In the genomic region with DNA sequence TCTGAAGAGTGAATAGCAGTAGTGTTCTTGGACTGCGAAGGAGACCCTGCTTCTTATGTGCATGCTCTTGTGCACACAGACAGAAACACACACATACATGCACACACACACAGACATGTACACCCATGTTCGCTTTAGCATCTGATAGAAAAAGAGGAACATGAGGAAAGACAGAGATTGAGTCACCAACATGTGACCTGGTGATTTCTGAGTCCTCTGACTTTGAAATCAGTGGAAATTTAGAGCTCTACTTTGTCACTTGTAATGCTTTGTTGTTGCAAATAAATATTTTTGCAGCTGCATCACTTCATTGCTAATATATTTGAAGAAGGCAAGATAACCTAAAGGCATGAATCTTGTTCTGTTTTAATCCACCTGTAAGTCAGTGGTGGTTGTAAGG, we compare ENCODE assay signal across 12 cellular contexts. TPM values are rescaled to one million over a fixed set of nuclear protein-coding genes. Genes with fewer than 3 reads are reported as not detected.
DNase-seq lines count a peak whose midpoint lies in the region; ATAC-seq, FAIRE-seq and TF ChIP-seq lines count a peak whose summit lies in the region.
"Had no signal": no experiment of that assay in that cellular context is flagged by ENCODE, and none has a peak within 500 bp of the region (broad histone marks: within the 10 kb centered on the region; RNA-seq: fewer than 3 reads in every experiment).

No MANE protein-coding gene starts in this region.

- no peak for ATAC-seq in K562
- no peak for ATAC-seq in natural killer cell

- no peak for TF ChIP-seq EP300 in K562 (IDR thresholded peaks at IDR 0.05; ENCODE audit: low read length)

- FAIRE-seq in K562 (lab: Jason Lieb, UNC): no peak
- FAIRE-seq: D721Med, pancreas had no signal

- H3K4me3 ChIP-seq in NB4 (ENCODE audit: low read depth, low read length) (no peak overlapping the region), K562 (no peak overlapping the region), Caco-2 (ENCODE audit: low read depth, low read length) (no peak overlapping the region), H7 (ENCODE audit: insufficient read depth, low read depth, low read length) (no peak overlapping the region)
- H3K4me3 ChIP-seq: pancreas had no signal

- H3K9me3 ChIP-seq in K562 (replicated peaks; ENCODE audit: control insufficient read depth, insufficient read depth, low read depth, low read length) (no peaks in the 10 kb centered on the region), Caco-2 (no peaks in the 10 kb centered on the region)
- H3K9me3 ChIP-seq: pancreas had no signal

- H3K27ac ChIP-seq in K562 (ENCODE audit: extremely low read depth, low read depth, low read length): no peak overlapping the region

- H3K4me1 ChIP-seq in K562 (replicated peaks in 1 of 2; ENCODE audit: control insufficient read depth in 2 of 2, insufficient read depth in 2 of 2, low read length in 2 of 2) (peaks cover 0 to 3% of the 10 kb centered on the region in 2 experiments; a peak in 2 of 5 replicates), Caco-2 (peaks cover 23% of the 10 kb centered on the region)

- no peak for TF ChIP-seq RAD21 in K562 (CRISPR knock-in tag; conservative IDR thresholded peaks at IDR 0.05 in 1 of 2, IDR thresholded peaks at IDR 0.05 in 1 of 2)

- no peaks in the 10 kb centered on the region for H3K9me1 ChIP-seq in K562 (ENCODE audit: control insufficient read depth, insufficient read depth, low read length)

- no peak overlapping the region for H3K4me2 ChIP-seq in K562 (ENCODE audit: insufficient read depth, low read length)

- no peaks in the 10 kb centered on the region for H3K79me2 ChIP-seq in K562 (ENCODE audit: control insufficient read depth, insufficient read depth, low read length)

- H3K9me3 Mint-ChIP-seq in natural killer cell (no peaks in the 10 kb centered on the region), Caco-2 (ENCODE audit: unreplicated experiment) (no peaks in the 10 kb centered on the region)

- H3K36me3 ChIP-seq in K562 (ENCODE audit: control insufficient read depth, insufficient read depth, low read length): no peaks in the 10 kb centered on the region
- no peaks in the 10 kb centered on the region; the same call in 1 of the 2 replicates for H3K36me3 ChIP-seq in Caco-2 (ENCODE audit: control insufficient read depth, insufficient read depth, low read length)
- H3K36me3 ChIP-seq in H7 (replicated peaks; ENCODE audit: control insufficient read depth, insufficient read depth, low read length): no peaks in the 10 kb centered on the region
- H3K36me3 ChIP-seq: pancreas had no signal

- no peak overlapping the region for H3K9ac ChIP-seq in K562 (ENCODE audit: insufficient read depth in 1 of 2, low read depth in 2 of 2, low read length in 2 of 2)

- 0% methylated on average over 2 of the region's 2 CpGs for WGBS in K562 (ENCODE audit: insufficient coverage, low coverage, missing lambda C conversion rate)

- H3K27ac Mint-ChIP-seq in natural killer cell (peak overlapping the region; percentile 90 to 99), Caco-2 (ENCODE audit: unreplicated experiment) (no peak overlapping the region)

- BruUV-seq in K562 (replicated peaks; lab: Mats Ljungman, UMichigan) (no TSS peak), Caco-2 (replicated peaks; lab: Mats Ljungman, UMichigan) (no TSS peak)

- no peak for TF ChIP-seq CTCF in NB4 (IDR thresholded peaks at IDR 0.05; ENCODE audit: low read depth, low read length)
- no peak for TF ChIP-seq CTCF in K562 (IDR thresholded peaks at IDR 0.05 in 2 of 3, conservative IDR thresholded peaks at IDR 0.05 in 1 of 3; ENCODE audit: insufficient read depth in 2 of 3, low read depth in 1 of 3, low read length in 3 of 3)
- TF ChIP-seq CTCF in natural killer cell (IDR thresholded peaks at IDR 0.05): no peak
- no peak for TF ChIP-seq CTCF in Caco-2 (IDR thresholded peaks at IDR 0.05; ENCODE audit: insufficient read depth in 1 of 2, low read depth in 1 of 2, low read length in 1 of 2, severe bottlenecking in 1 of 2, unreplicated experiment in 1 of 2)

- H4K20me1 ChIP-seq in K562 (replicated peaks; ENCODE audit: control insufficient read depth, insufficient read depth, low read length): no peaks in the 10 kb centered on the region

- intact Hi-C loops in K562 (cut with micrococcal nuclease) (no loop called here), natural killer cell (cut with micrococcal nuclease) (no loop called here), Caco-2 (cut with micrococcal nuclease; ENCODE audit: unreplicated experiment) (no loop called here)

- H2AFZ ChIP-seq in K562 (ENCODE audit: low read depth, low read length): no peak overlapping the region

- no peaks in the 10 kb centered on the region for H3K27me3 Mint-ChIP-seq in natural killer cell (ENCODE audit: low read depth in 2 of 2)
- no peaks in the 10 kb centered on the region for H3K27me3 Mint-ChIP-seq in Caco-2 (ENCODE audit: insufficient read depth, unreplicated experiment)

- peak overlapping the region; percentile 25 for H3K4me3 Mint-ChIP-seq in natural killer cell
- H3K4me3 Mint-ChIP-seq in Caco-2 (ENCODE audit: unreplicated experiment): no peak overlapping the region

- in situ Hi-C loops in K562 (cut with MboI): no loop called here

- TF ChIP-seq POLR2A in NB4 (IDR thresholded peaks at IDR 0.05; ENCODE audit: extremely low read depth, insufficient read length) (no peak), K562 (conservative IDR thresholded peaks at IDR 0.05) (no peak)

- DNase-seq in CD1c-positive myeloid dendritic cell (ENCODE audit: extremely low spot score) (peak; percentile 87), NB4 (ENCODE audit: low read depth) (peak; percentile 52), K562 (ENCODE audit: extremely low read depth in 1 of 4, low spot score in 3 of 4) (no peak), natural killer cell (no peak), Caco-2 (no peak), SW480 (ENCODE audit: low spot score) (no peak), H7 (no peak), middle frontal gyrus (ENCODE audit: extremely low spot score, low spot score) (no peak)
- DNase-seq: amygdala, NCI-H1092, pancreas had no signal

- CTCF ChIA-PET in K562 (lab: Yijun Ruan, JAX; ENCODE audit: low intra/inter-chr PET ratio) (no interaction called here), Caco-2 (lab: Charles Lee) (interaction anchor here (0.6 kb wide), 1 partner anchor 78 kb away, joined by 5 read pairs; no protein-coding TSS in a partner anchor)

- POLR2A ChIA-PET in K562 (lab: Yijun Ruan, JAX) (interaction anchor here (0.5 to 1.4 kb wide), 3 partner anchors 156 to 1006 kb away, joined by 3 to 5 read pairs (median 3); no protein-coding TSS in a partner anchor), Caco-2 (lab: Charles Lee) (no interaction called here)

- H3K4me1 Mint-ChIP-seq in natural killer cell: peaks cover 93 to 98% of the 10 kb centered on the region in 2 donors
- H3K4me1 Mint-ChIP-seq in Caco-2 (ENCODE audit: low read depth, unreplicated experiment): no peaks in the 10 kb centered on the region

- H3K36me3 Mint-ChIP-seq in natural killer cell: no peaks in the 10 kb centered on the region
- H3K36me3 Mint-ChIP-seq in Caco-2 (ENCODE audit: insufficient read depth, unreplicated experiment): no peaks in the 10 kb centered on the region

- H3K27me3 ChIP-seq in K562 (ENCODE audit: control insufficient read depth in 2 of 2, insufficient read depth in 2 of 2, low read length in 2 of 2) (peaks cover 0 to 6% of the 10 kb centered on the region in 2 experiments; a peak in 3 of 5 replicates), Caco-2 (replicated peaks; ENCODE audit: control insufficient read depth, insufficient read depth, low read length) (no peaks in the 10 kb centered on the region), H7 (ENCODE audit: control insufficient read depth, insufficient read depth, low read length) (no peaks in the 10 kb centered on the region)
- H3K27me3 ChIP-seq: pancreas had no signal

TF ChIP-seq in K562, 482 proteins besides CTCF, POLR2A, EP300 and RAD21:
- TF ChIP-seq, protein P1, sequence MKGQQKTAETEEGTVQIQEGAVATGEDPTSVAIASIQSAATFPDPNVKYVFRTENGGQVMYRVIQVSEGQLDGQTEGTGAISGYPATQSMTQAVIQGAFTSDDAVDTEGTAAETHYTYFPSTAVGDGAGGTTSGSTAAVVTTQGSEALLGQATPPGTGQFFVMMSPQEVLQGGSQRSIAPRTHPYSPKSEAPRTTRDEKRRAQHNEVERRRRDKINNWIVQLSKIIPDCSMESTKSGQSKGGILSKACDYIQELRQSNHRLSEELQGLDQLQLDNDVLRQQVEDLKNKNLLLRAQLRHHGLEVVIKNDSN (CRISPR knock-in tag; IDR thresholded peaks at IDR 0.05): peak; percentile 75
- peak; percentile 80 for TF ChIP-seq FOSL1 (tag; conservative IDR thresholded peaks at IDR 0.05)
- no peak for TF ChIP-seq MTF1 (CRISPR knock-in tag; IDR thresholded peaks at IDR 0.05; ENCODE audit: borderline replicate concordance)
- peak; percentile 41; the same call in 1 of the 2 replicates for TF ChIP-seq ATF3 (IDR thresholded peaks at IDR 0.05)
- no peak for TF ChIP-seq ATF3 (CRISPR knock-in tag; conservative IDR thresholded peaks at IDR 0.05)

RNA-seq across cellular contexts. Expression of gene CD44, which starts 23.8 kb away (rescaled TPM):
- total RNA-seq in K562 (2011; cell fraction: chromatin; rRNA removed; ENCODE audit: low replicate concordance): 7.9 and 17.7 TPM in 2 replicates
- total RNA-seq in K562 (2011; cell fraction: nucleolus; rRNA removed): 7.2 and 18.2 TPM in 2 replicates
- 10.5 and 17.1 TPM in 2 replicates for total RNA-seq in K562 (2011; cell fraction: nucleoplasm; rRNA removed)
- total RNA-seq in K562 (2014; rRNA removed): 2.3 and 2.6 TPM in 2 replicates
- total RNA-seq in K562 (2014; rRNA removed; fragmentation: Illumina TruSeq; extraction: Trizol): 3.0 and 5.2 TPM in 2 replicates
- total RNA-seq in K562 (2015; rRNA removed; fragmentation: Illumina TruSeq; extraction: Trizol): 2.6 and 3.2 TPM in 2 replicates
- 9.5 and 11.1 TPM in 2 replicates for total RNA-seq in K562 (2021)
- polyA plus RNA-seq in K562 (2011; rRNA removed): 13.9 and 47.0 TPM in 2 replicates
- polyA plus RNA-seq in K562 (2011; cell fraction: cytosol; rRNA removed): 23.2 and 51.1 TPM in 2 replicates
- 19.8 and 40.4 TPM in 2 replicates for polyA plus RNA-seq in K562 (2011; cell fraction: nucleus; rRNA removed)
- polyA plus RNA-seq in K562 (2012): 8.0 and 8.3 TPM in 2 replicates
- 7.7 TPM in 2 replicates for polyA plus RNA-seq in K562 (2014; fragmentation: Illumina TruSeq; extraction: Trizol)
- polyA plus RNA-seq in K562 (2014; fragmentation: Nextera tagmentation; extraction: Ambion mirVana): 1 to 10 TPM; 1.2 to 1.8 TPM
- 2.5 and 5.0 TPM in 2 replicates for polyA plus RNA-seq in K562 (2014; rRNA removed)
- polyA minus RNA-seq in K562 (2011; rRNA and poly(A)+ RNA removed): 26.3 and 51.8 TPM in 2 replicates
- polyA minus RNA-seq in K562 (2011; cell fraction: cytosol; rRNA and poly(A)+ RNA removed): 10.5 and 22.8 TPM in 2 replicates
- polyA minus RNA-seq in K562 (2011; cell fraction: nucleus; rRNA and poly(A)+ RNA removed): 14.8 and 35.9 TPM in 2 replicates
- total RNA-seq in natural killer cell: 100 to 1,000 TPM; 354 to 638 (median 490) TPM
- total RNA-seq in Caco-2 (2022): 50.4 and 61.4 TPM in 2 replicates
- total RNA-seq in H7 (2014; rRNA removed; shearing (Covaris generic)): 9.4 and 11.4 TPM in 2 replicates

Comparison
In these comparisons a context has a peak if more than half of its experiments do, and no peak if none do; other contexts are left out.
1. DNase-seq: peak in CD1c-positive myeloid dendritic cell (single experiment) and NB4 (single experiment); none in K562 (0 of 4), natural killer cell (single experiment), Caco-2 (0 of 2), SW480 (single experiment), H7 (single experiment) and middle frontal gyrus (single experiment).